Comparison of ENCODE assay signal across 15 cellular contexts in genomic region chr22:36573815-36574350, GRCh38. TPM values are rescaled to one million over a fixed set of nuclear protein-coding genes. Genes with fewer than 3 reads are reported as not detected.
A peak's percentile ranks its signal among the peaks of the same experiment; 100 is the strongest.
DNase-seq lines count a peak whose midpoint lies in the region; ATAC-seq, FAIRE-seq and TF ChIP-seq lines count a peak whose summit lies in the region.
"Had no signal": no experiment of that assay in that cellular context is flagged by ENCODE, and none has a peak within 500 bp of the region (broad histone marks: within the 10 kb centered on the region; RNA-seq: fewer than 3 reads in every experiment).

No MANE protein-coding gene starts in this region.

- H3K4me1 ChIP-seq in IMR-90 (ENCODE audit: control insufficient read depth, insufficient read depth, low read length) (peaks cover 6% of the 10 kb centered on the region; the same call in 1 of the 2 replicates), H1 (replicated peaks in 1 of 4; ENCODE audit: control insufficient read depth in 3 of 4, insufficient read depth in 4 of 4, low read length in 3 of 4) (peaks cover 0 to 5% (median 2%) of the 10 kb centered on the region in 4 experiments; a peak in 3 of 7 replicates), neuronal stem cell (ENCODE audit: control insufficient read depth in 2 of 2, insufficient read depth in 1 of 2, low read depth in 1 of 2, low read length in 2 of 2) (peaks cover 5 to 9% of the 10 kb centered on the region in 2 donors), lower lobe of right lung (no peaks in the 10 kb centered on the region)
- H3K4me1 ChIP-seq: BE2C had no signal

- intact Hi-C loops in IMR-90 (cut with micrococcal nuclease) = no loop called here
- intact Hi-C loops in lower lobe of right lung (cut with DNase I) = no loop called here

- H3K27ac ChIP-seq in IMR-90 (ENCODE audit: insufficient read depth, low read length) (no peak overlapping the region), WERI-Rb-1 (no peak overlapping the region), H1 (ENCODE audit: low read depth, low read length) (no peak overlapping the region), neuronal stem cell (replicated peaks; ENCODE audit: low read length) (no peak overlapping the region), lower lobe of right lung (no peak overlapping the region)
- H3K27ac ChIP-seq: A549, C4-2B had no signal

- H3K14ac ChIP-seq in IMR-90 (replicated peaks; ENCODE audit: low read depth, low read length) (no peak overlapping the region), H1 (ENCODE audit: insufficient read length) (no peak overlapping the region), neuronal stem cell (ENCODE audit: low read length) (peak overlapping the region; percentile 25)

- H3K4me2 ChIP-seq in IMR-90 (ENCODE audit: low read depth, low read length) (no peak overlapping the region), H1 (ENCODE audit: insufficient read depth in 1 of 2, low read depth in 2 of 2, low read length in 2 of 2) (no peak overlapping the region), neuronal stem cell (ENCODE audit: insufficient read depth, low read length, poor library complexity, severe bottlenecking) (no peak overlapping the region)
- H3K4me2 ChIP-seq: A549 had no signal

- H3K79me1 ChIP-seq in IMR-90 (ENCODE audit: low read depth in 1 of 2, low read length in 2 of 2) = no peaks in the 10 kb centered on the region
- no peaks in the 10 kb centered on the region for H3K79me1 ChIP-seq in H1 (ENCODE audit: low read depth, low read length)
- no peaks in the 10 kb centered on the region for H3K79me1 ChIP-seq in neuronal stem cell (ENCODE audit: low read depth, low read length)

- TF ChIP-seq EP300 in H1 (IDR thresholded peaks at IDR 0.05; ENCODE audit: borderline replicate concordance in 1 of 2, low read depth in 2 of 2, low read length in 2 of 2) = no peak

- H3K23ac ChIP-seq in IMR-90 (ENCODE audit: low read depth, low read length) (0 out of 2 replicates have a peak overlapping the region, but pooled peaks have one; percentile 24), H1 (ENCODE audit: insufficient read length) (no peak overlapping the region), neuronal stem cell (ENCODE audit: low read depth, low read length, poor library complexity) (no peak overlapping the region)

- H4K5ac ChIP-seq in IMR-90 (ENCODE audit: low read depth, low read length) (no peak overlapping the region), H1 (ENCODE audit: insufficient read length, low read depth, low read length) (no peak overlapping the region)

- H2BK15ac ChIP-seq in IMR-90 (ENCODE audit: low read depth, low read length) = no peak overlapping the region
- no peak overlapping the region for H2BK15ac ChIP-seq in H1 (ENCODE audit: low read length)
- H2BK15ac ChIP-seq in neuronal stem cell (ENCODE audit: low read length) = no peak overlapping the region

- ATAC-seq in IMR-90 (ENCODE audit: low read depth) = no peak
- no peak for ATAC-seq in lower lobe of right lung
- ATAC-seq in HG03097 (IDR thresholded peaks at IDR 0.05; ENCODE audit: low FRiP score, unreplicated experiment) = no peak
- ATAC-seq: A549, HCT116 had no signal

- TF ChIP-seq CTCF in IMR-90 (conservative IDR thresholded peaks at IDR 0.05; ENCODE audit: low read depth, low read length) = no peak
- TF ChIP-seq CTCF in WERI-Rb-1 (IDR thresholded peaks at IDR 0.05; ENCODE audit: low read depth, low read length) = no peak
- no peak for TF ChIP-seq CTCF in H1 (IDR thresholded peaks at IDR 0.05; ENCODE audit: control extremely low read depth in 1 of 3, insufficient read depth in 1 of 3, low read depth in 1 of 3, low read length in 3 of 3)
- no peak for TF ChIP-seq CTCF in lower lobe of right lung (IDR thresholded peaks at IDR 0.05)

- H3K4me3 ChIP-seq in IMR-90 (ENCODE audit: insufficient read depth, low read depth, low read length) = no peak overlapping the region
- H3K4me3 ChIP-seq in WERI-Rb-1 (ENCODE audit: low read depth, low read length) = no peak overlapping the region
- no peak overlapping the region for H3K4me3 ChIP-seq in H1 (ENCODE audit: extremely low read depth in 1 of 4, insufficient read depth in 2 of 4, low read depth in 3 of 4, low read length in 4 of 4)
- H3K4me3 ChIP-seq in neuronal stem cell (ENCODE audit: low read length in 2 of 2) = no peak overlapping the region
- H3K4me3 ChIP-seq in lower lobe of right lung = no peak overlapping the region
- H3K4me3 ChIP-seq: A549 had no signal

- no peak for FAIRE-seq in H1 (lab: Jason Lieb, UNC)
- FAIRE-seq: A549 had no signal

- no peaks in the 10 kb centered on the region for H3K79me2 ChIP-seq in H1 (ENCODE audit: control insufficient read depth in 1 of 2, insufficient read depth in 2 of 2, low read length in 2 of 2)

- H3K9me3 ChIP-seq in IMR-90 (ENCODE audit: control insufficient read depth, insufficient read depth, low read length) = no peaks in the 10 kb centered on the region
- H3K9me3 ChIP-seq in WERI-Rb-1 (ENCODE audit: severe bottlenecking) = no peaks in the 10 kb centered on the region
- H3K9me3 ChIP-seq in H1 (ENCODE audit: insufficient read depth in 2 of 2, low read depth in 1 of 2, low read length in 1 of 2) = no peaks in the 10 kb centered on the region
- H3K9me3 ChIP-seq in neuronal stem cell (replicated peaks in 1 of 2; ENCODE audit: control insufficient read depth in 2 of 2, insufficient read depth in 1 of 2, low read depth in 1 of 2, low read length in 2 of 2) = no peaks in the 10 kb centered on the region
- H3K9me3 ChIP-seq in lower lobe of right lung = no peaks in the 10 kb centered on the region
- H3K9me3 ChIP-seq: A549, BE2C had no signal

- POLR2A ChIA-PET in IMR-90 (lab: Charles Lee; ENCODE audit: unreplicated experiment) = no interaction called here
- POLR2A ChIA-PET in H1 (lab: Charles Lee; ENCODE audit: partially characterized antibody) = interaction anchor here (1.4 to 1.9 kb wide), 2 partner anchors 11 to 12 kb away, joined by 3 to 8 read pairs; no protein-coding TSS in a partner anchor

- peaks cover 5% of the 10 kb centered on the region for H3K9me1 ChIP-seq in IMR-90 (ENCODE audit: insufficient read depth, low read length)

- no peaks in the 10 kb centered on the region for H3K36me3 ChIP-seq in IMR-90 (ENCODE audit: control insufficient read depth, insufficient read depth, low read length)
- H3K36me3 ChIP-seq in WERI-Rb-1 = no peaks in the 10 kb centered on the region
- H3K36me3 ChIP-seq in H1 (ENCODE audit: control insufficient read depth in 2 of 4, insufficient read depth in 4 of 4, low read length in 3 of 4) = no peaks in the 10 kb centered on the region
- no peaks in the 10 kb centered on the region for H3K36me3 ChIP-seq in neuronal stem cell (replicated peaks in 1 of 2; ENCODE audit: control insufficient read depth in 2 of 2, insufficient read depth in 2 of 2, low read length in 2 of 2)
- no peaks in the 10 kb centered on the region for H3K36me3 ChIP-seq in lower lobe of right lung
- H3K36me3 ChIP-seq: BE2C had no signal

- peak overlapping the region; percentile 24; the same call in 1 of the 2 replicates for H2AK5ac ChIP-seq in IMR-90 (ENCODE audit: low read depth, low read length)
- no peak overlapping the region for H2AK5ac ChIP-seq in H1 (ENCODE audit: low read depth, low read length)
- H2AK5ac ChIP-seq in neuronal stem cell (ENCODE audit: low read depth, low read length) = no peak overlapping the region

- H3K4ac ChIP-seq in IMR-90 (ENCODE audit: low read depth, low read length) (peak overlapping the region; percentile 40), H1 (replicated peaks; ENCODE audit: insufficient read length, low read depth, low read length) (no peak overlapping the region), neuronal stem cell (ENCODE audit: low read length) (no peak overlapping the region)

- H2BK120ac ChIP-seq in IMR-90 (ENCODE audit: low read depth, low read length) (peak overlapping the region; percentile 19; the same call in 1 of the 2 replicates), H1 (replicated peaks; ENCODE audit: low read depth, low read length) (no peak overlapping the region), neuronal stem cell (ENCODE audit: low read depth, low read length) (no peak overlapping the region)

- 30% methylated on average over 7 of the region's 9 CpGs; no CpG with 5 or more reads in 1 of the 2 experiments for WGBS in IMR-90 (ENCODE audit: extremely low coverage in 2 of 2, insufficient read length in 1 of 2), 2 experiments
- WGBS in H1 (ENCODE audit: extremely low coverage in 1 of 2, insufficient coverage in 1 of 2, insufficient read length in 1 of 2, insufficient replicate concordance in 2 of 2, low coverage in 1 of 2, low lambda C conversion rate in 2 of 2, missing lambda C conversion rate in 1 of 2), 2 experiments = 83% methylated on average over 9 of the region's 9 CpGs; no CpG with 5 or more reads in 1 of the 2 experiments
- WGBS in neuronal stem cell (ENCODE audit: extremely low coverage in 2 of 2, insufficient read length in 2 of 2, insufficient replicate concordance in 1 of 2), 2 donors = no CpG with 5 or more reads among the region's 9 CpGs

- H3K9ac ChIP-seq in IMR-90 (ENCODE audit: low read depth, low read length) = no peak overlapping the region
- peak overlapping the region in 1 of 4 experiments; percentile 29; a peak in 1 of 7 replicates for H3K9ac ChIP-seq in H1 (replicated peaks in 1 of 4; ENCODE audit: extremely low read depth in 1 of 4, low read depth in 3 of 4, low read length in 3 of 4)
- no peak overlapping the region for H3K9ac ChIP-seq in neuronal stem cell (ENCODE audit: low read depth, low read length, poor library complexity)

- TF ChIP-seq RAD21 in IMR-90 (IDR thresholded peaks at IDR 0.05; ENCODE audit: low read length) (no peak), H1 (IDR thresholded peaks at IDR 0.05 in 1 of 2, conservative IDR thresholded peaks at IDR 0.05 in 1 of 2; ENCODE audit: low read depth in 2 of 2, low read length in 2 of 2) (no peak)

- peak overlapping the region; percentile 33 for H2AK9ac ChIP-seq in IMR-90 (replicated peaks; ENCODE audit: low read depth, low read length, poor library complexity)

- peaks cover 12% of the 10 kb centered on the region for H3K27me3 ChIP-seq in IMR-90 (ENCODE audit: control insufficient read depth, insufficient read depth, low read length)
- peaks cover 64% of the 10 kb centered on the region for H3K27me3 ChIP-seq in WERI-Rb-1 (ENCODE audit: insufficient read depth, low read depth, severe bottlenecking)
- no peaks in the 10 kb centered on the region for H3K27me3 ChIP-seq in H1 (replicated peaks in 1 of 4; ENCODE audit: control insufficient read depth in 3 of 4, extremely low read depth in 1 of 4, insufficient read depth in 3 of 4, low read length in 3 of 4)
- H3K27me3 ChIP-seq in neuronal stem cell (ENCODE audit: control insufficient read depth in 3 of 3, insufficient read depth in 3 of 3, low read depth in 1 of 3, low read length in 3 of 3) = peaks cover 0 to 6% (median 0%) of the 10 kb centered on the region in 3 experiments
- no peaks in the 10 kb centered on the region for H3K27me3 ChIP-seq in lower lobe of right lung (ENCODE audit: low read depth)
- H3K27me3 ChIP-seq: BE2C had no signal

- peak overlapping the region; percentile 57; the same call in 1 of the 2 replicates for H4K91ac ChIP-seq in IMR-90 (ENCODE audit: insufficient read depth, low read depth, low read length)
- no peak overlapping the region for H4K91ac ChIP-seq in H1 (replicated peaks; ENCODE audit: insufficient read length, low read length)
- no peak overlapping the region for H4K91ac ChIP-seq in neuronal stem cell (ENCODE audit: low read depth, low read length, poor library complexity)

- TF ChIP-seq POLR2A in IMR-90 (IDR thresholded peaks at IDR 0.05; ENCODE audit: low read depth, low read length) = no peak
- no peak for TF ChIP-seq POLR2A in H1 (IDR thresholded peaks at IDR 0.05; ENCODE audit: control extremely low read depth in 1 of 2, low read depth in 2 of 2, low read length in 2 of 2)

- dilution Hi-C loops in IMR-90 (cut with HindIII; ENCODE audit: low sequenced_read_pairs, unreplicated experiment) = no loop called here

- no peaks in the 10 kb centered on the region for H3K23me2 ChIP-seq in H1 (ENCODE audit: low read depth, low read length)

- CTCF ChIA-PET in IMR-90 (lab: Yijun Ruan, JAX) (no interaction called here), H1 (lab: Charles Lee; ENCODE audit: partially characterized antibody) (interaction anchor here (2.0 to 2.1 kb wide), 2 partner anchors 10 to 12 kb away, joined by 5 to 7 read pairs; no protein-coding TSS in a partner anchor)

- 0 out of 2 replicates have a peak overlapping the region, but pooled peaks have one; percentile 41 for H2BK12ac ChIP-seq in H1 (ENCODE audit: low read depth, low read length)
- no peak overlapping the region for H2BK12ac ChIP-seq in neuronal stem cell (ENCODE audit: low read length)

- no peak overlapping the region for H4K8ac ChIP-seq in IMR-90 (ENCODE audit: low read depth in 2 of 2, low read length in 2 of 2)
- H4K8ac ChIP-seq in H1 (ENCODE audit: extremely low read depth, insufficient read depth, low read length) = peak overlapping the region; percentile 35; the same call in 1 of the 2 replicates
- H4K8ac ChIP-seq in neuronal stem cell (ENCODE audit: low read depth, low read length) = no peak overlapping the region

- in situ Hi-C loops in IMR-90 (cut with MboI; ENCODE audit: low sequenced_read_pairs) = no loop called here

- peak overlapping the region; percentile 63 for H2AFZ ChIP-seq in IMR-90 (replicated peaks; ENCODE audit: low read length, poor library complexity)
- H2AFZ ChIP-seq in H1 (ENCODE audit: low read length) = no peak overlapping the region
- H2AFZ ChIP-seq in neuronal stem cell (ENCODE audit: low read length) = peak overlapping the region; percentile 38

- BruUV-seq in IMR-90 (replicated peaks; lab: Mats Ljungman, UMichigan) = no TSS peak

- H2BK20ac ChIP-seq in IMR-90 (ENCODE audit: low read depth, low read length) (peak overlapping the region; percentile 5; the same call in 1 of the 2 replicates), H1 (ENCODE audit: low read length) (no peak overlapping the region)

- no peak overlapping the region for H3K18ac ChIP-seq in IMR-90 (ENCODE audit: low read depth, low read length)
- H3K18ac ChIP-seq in H1 (ENCODE audit: extremely low read depth, low read length) = no peak overlapping the region
- H3K18ac ChIP-seq in neuronal stem cell (ENCODE audit: low read length) = no peak overlapping the region

- H4K20me1 ChIP-seq in IMR-90 (ENCODE audit: insufficient read depth, low read length) (no peaks in the 10 kb centered on the region; the same call in 1 of the 2 replicates), H1 (replicated peaks in 1 of 2; ENCODE audit: control insufficient read depth in 1 of 2, insufficient read depth in 2 of 2, low read length in 2 of 2) (no peaks in the 10 kb centered on the region)

- no peak overlapping the region for H3K56ac ChIP-seq in IMR-90 (ENCODE audit: extremely low read depth, insufficient read depth, low read length)
- H3K56ac ChIP-seq in H1 (replicated peaks; ENCODE audit: insufficient read length, low read depth, low read length) = peak overlapping the region; percentile 30

- no peak overlapping the region for H2BK5ac ChIP-seq in IMR-90 (ENCODE audit: low read depth, low read length, poor library complexity, severe bottlenecking)
- no peak overlapping the region for H2BK5ac ChIP-seq in H1 (ENCODE audit: low read depth, low read length)
- H2BK5ac ChIP-seq in neuronal stem cell (ENCODE audit: low read length) = no peak overlapping the region

- no peak for DNase-seq in IMR-90
- peak; percentile 80 for DNase-seq in WERI-Rb-1
- DNase-seq in H1 (ENCODE audit: low read depth in 1 of 2, low spot score in 2 of 2) = no peak
- DNase-seq in neuronal stem cell (ENCODE audit: low spot score) = peak; percentile 18
- no peak for DNase-seq in lower lobe of right lung
- no peak for DNase-seq in activated effector memory CD4-positive, alpha-beta T cell treated with Interleukin-2 at 50 U/mL for 16 hours
- no peak for DNase-seq in hepatic stellate cell (ENCODE audit: low spot score)
- DNase-seq: BE2C; CD4-positive, alpha-beta memory T cell; DMS53; GF-D8 had no signal

RNA-seq across cellular contexts. Expression of gene EIF3D, which starts 44.9 kb away (rescaled TPM):
- total RNA-seq in IMR-90 (2012; rRNA removed) (512 and 746 TPM in 2 replicates), lower lobe of right lung (133 TPM)
- polyA plus RNA-seq in IMR-90 (2012; rRNA removed) (335 and 339 TPM in 2 replicates), H1 (2011; rRNA removed) (329 and 408 TPM in 2 replicates)
- polyA plus RNA-seq in IMR-90 (2012; cell fraction: cytosol; rRNA removed) = 440 and 592 TPM in 2 replicates
- polyA plus RNA-seq in IMR-90 (2012; cell fraction: nucleus; rRNA removed; ENCODE audit: low replicate concordance) = 315 and 390 TPM in 2 replicates
- total RNA-seq in H1 (2021; fragmentation: NEBNext Ultra II Directional; extraction: Animal tissue kit (Norgen Biotek cat#: 25700)) = 195 and 196 TPM in 2 replicates
- polyA plus RNA-seq in H1 (2011; cell fraction: cytosol; rRNA removed) = 482 TPM
- polyA plus RNA-seq in H1 (2011; cell fraction: nucleus; rRNA removed) = 437 TPM
- 214 to 312 TPM (median 300 TPM) in 4 replicates for polyA plus RNA-seq in H1 (2012, experiment 1 of 2)
- 95.3 TPM for polyA plus RNA-seq in H1 (2012, experiment 2 of 2)
- polyA plus RNA-seq in H1 (2013, experiment 1 of 2) = 142 TPM
- 137 TPM for polyA plus RNA-seq in H1 (2013, experiment 2 of 2)
- polyA minus RNA-seq in H1 (2011; rRNA and poly(A)+ RNA removed) = 459 and 470 TPM in 2 replicates
- polyA minus RNA-seq in H1 (2011; cell fraction: cytosol; rRNA and poly(A)+ RNA removed) = 274 TPM
- polyA minus RNA-seq in H1 (2011; cell fraction: nucleus; rRNA and poly(A)+ RNA removed) = 176 TPM
- 145 TPM for polyA plus RNA-seq in neuronal stem cell (2013, experiment 1 of 2)
- polyA plus RNA-seq in neuronal stem cell (2013, experiment 2 of 2) = 142 TPM

Comparison
In these comparisons a context has a peak if more than half of its experiments do, and no peak if none do; other contexts are left out.
1. DNase-seq: peak in WERI-Rb-1 (single experiment) and neuronal stem cell (single experiment); none in IMR-90 (single experiment), H1 (0 of 2), lower lobe of right lung (single experiment), activated effector memory CD4-positive, alpha-beta T cell treated with Interleukin-2 at 50 U/mL for 16 hours (single experiment) and hepatic stellate cell (single experiment).